ENCODE assay signal across 2 cellular contexts in genomic region chr1:118992868-118993711, GRCh38.
TF ChIP-seq lines count a peak whose summit lies in the region.

No MANE protein-coding gene starts in this region.

TF ChIP-seq in GM23338, 12 proteins besides CTCF, POLR2A, EP300 and RAD21:
- TF ChIP-seq NANOG (IDR thresholded peaks at IDR 0.05; ENCODE audit: borderline replicate concordance) = no peak
- no peak for TF ChIP-seq CREB1 (CRISPR knock-in tag; IDR thresholded peaks at IDR 0.05; ENCODE audit: low read depth)
- peak; percentile 72 for TF ChIP-seq EZH2phosphoT487 (IDR thresholded peaks at IDR 0.05; ENCODE audit: unreplicated experiment)
- TF ChIP-seq EZH2 (IDR thresholded peaks at IDR 0.05; ENCODE audit: low read depth, unreplicated experiment) = peak; percentile 95

TF ChIP-seq in endothelial cell of umbilical vein, 7 proteins besides CTCF, POLR2A, EP300 and RAD21:
- TF ChIP-seq EZH2 (IDR thresholded peaks at IDR 0.05; ENCODE audit: borderline replicate concordance, low read depth, low read length, severe bottlenecking) = peak; percentile 98
- no peak for TF ChIP-seq FOS (IDR thresholded peaks at IDR 0.05; ENCODE audit: borderline replicate concordance, insufficient read depth, low read length)
- TF ChIP-seq POLR2AphosphoS5 (IDR thresholded peaks at IDR 0.05; ENCODE audit: insufficient read depth, low read depth, low read length) = no peak
